8 cellular contexts compared by ENCODE assay signal in the genomic region with DNA sequence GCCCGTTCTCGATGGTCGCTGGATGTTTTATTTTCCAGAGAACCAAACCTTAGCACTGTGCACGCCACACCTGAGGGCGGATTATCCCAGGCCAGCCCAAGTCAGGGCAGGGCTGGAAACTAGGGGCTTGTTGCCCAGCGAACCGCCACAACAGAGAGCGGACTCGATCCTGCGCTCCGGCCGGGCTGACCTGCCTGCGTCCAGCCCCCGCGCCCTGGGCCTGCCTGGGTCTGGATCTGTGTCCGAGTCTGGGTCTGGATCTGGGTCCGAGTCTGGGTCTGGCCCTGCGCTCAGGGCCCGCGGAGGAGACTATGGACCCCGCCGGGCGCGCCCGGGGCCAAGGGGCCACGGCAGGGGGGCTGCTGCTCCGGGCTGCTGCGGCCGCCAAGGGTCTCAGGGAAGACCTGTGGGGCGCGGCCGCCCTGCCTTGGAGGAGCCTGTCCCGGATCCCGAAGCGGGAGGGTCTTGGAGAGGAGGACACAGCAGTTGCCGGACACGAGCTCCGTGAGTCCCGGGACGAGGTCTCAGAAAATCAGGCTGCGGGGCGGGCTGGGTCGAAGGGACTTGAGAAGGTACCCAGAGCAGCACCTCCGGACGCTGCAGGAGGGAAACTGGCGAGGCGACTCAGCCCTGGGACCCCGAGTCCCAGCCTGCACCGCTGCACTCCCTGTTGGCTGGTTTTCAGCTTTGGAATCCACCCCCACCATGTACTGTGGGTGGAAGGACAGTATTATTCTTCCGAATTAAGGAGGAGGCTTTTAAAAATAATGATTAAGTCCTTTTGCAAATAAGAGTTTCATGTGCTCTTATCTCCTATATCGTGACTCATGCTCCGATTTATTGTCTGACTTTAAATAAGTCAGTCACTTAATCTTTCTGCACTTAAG. TPM values are rescaled to one million over a fixed set of nuclear protein-coding genes. Genes with fewer than 3 reads are reported as not detected.
A peak's percentile ranks its signal among the peaks of the same experiment; 100 is the strongest.
DNase-seq lines count a peak whose midpoint lies in the region; ATAC-seq, FAIRE-seq and TF ChIP-seq lines count a peak whose summit lies in the region.

A gene (plus strand): TSS at position 130 of the 887 bp plus-strand sequence. CDS start 182 bp downstream, at position 312.

- no peak for FAIRE-seq in keratinocyte (lab: Jason Lieb, UNC)

- peaks cover 21% of the 10 kb centered on the region for H3K4me1 ChIP-seq in keratinocyte (ENCODE audit: control insufficient read depth, extremely low read depth, insufficient read depth, low read length)
- peaks cover 3 to 9% (median 6%) of the 10 kb centered on the region in 3 donors for H3K4me1 ChIP-seq in skeletal muscle tissue (ENCODE audit: control insufficient read depth in 3 of 3, insufficient read depth in 3 of 3, low read length in 3 of 3)

- ATAC-seq in HG02588 (IDR thresholded peaks at IDR 0.05; ENCODE audit: unreplicated experiment) (no peak), HG03196 (IDR thresholded peaks at IDR 0.05; ENCODE audit: unreplicated experiment) (no peak), GM18861 (IDR thresholded peaks at IDR 0.05; ENCODE audit: unreplicated experiment) (no peak)

- H3K4me1 Mint-ChIP-seq in brain, result peaks cover 23% of the 10 kb centered on the region

- H3K27me3 ChIP-seq in keratinocyte (ENCODE audit: control insufficient read depth, extremely low read depth, insufficient read depth, low read length), result no peaks in the 10 kb centered on the region
- H3K27me3 ChIP-seq in skeletal muscle tissue (ENCODE audit: control insufficient read depth in 3 of 3, insufficient read depth in 3 of 3, low read length in 3 of 3), result peaks cover 0 to 3% (median 0%) of the 10 kb centered on the region in 3 donors

- H2AFZ ChIP-seq in keratinocyte (ENCODE audit: control insufficient read depth, low read length), result peak within 1 kb of the TSS; percentile 76

- H3K4me3 ChIP-seq in keratinocyte (ENCODE audit: control insufficient read depth in 2 of 3, extremely low read depth in 1 of 3, insufficient read depth in 2 of 3, low read depth in 1 of 3, low read length in 3 of 3) (peak within 1 kb of the TSS; percentile 29 to 73 (median 39)), skeletal muscle tissue (ENCODE audit: low read length in 3 of 3) (peak within 1 kb of the TSS; percentile 55 to 79 (median 64))

- TF ChIP-seq CTCF in brain (conservative IDR thresholded peaks at IDR 0.05) (no peak), keratinocyte (optimal IDR thresholded peaks at IDR 0.05 in 1 of 3, IDR thresholded peaks at IDR 0.05 in 1 of 3, conservative IDR thresholded peaks at IDR 0.05 in 1 of 3; ENCODE audit: extremely low read depth in 1 of 3, insufficient read depth in 2 of 3, low read length in 3 of 3) (no peak)

- peaks cover 8% of the 10 kb centered on the region for H3K27me3 Mint-ChIP-seq in brain

- peak within 1 kb of the TSS; percentile 79 to 88 (median 82) for H3K4me3 Mint-ChIP-seq in brain

- no peaks in the 10 kb centered on the region for H3K9me1 ChIP-seq in keratinocyte (ENCODE audit: control insufficient read depth, extremely low read depth, insufficient read depth, low read length)

- dilution Hi-C loops in keratinocyte (cut with MboI; ENCODE audit: extremely low pct_ligation_motif_present, low sequenced_read_pairs), result no loop called here

- no peaks in the 10 kb centered on the region for H3K9me3 Mint-ChIP-seq in brain

- peak within 1 kb of the TSS; percentile 58 for H3K9ac ChIP-seq in keratinocyte (ENCODE audit: control insufficient read depth, extremely low read depth, insufficient read depth, low read length)
- H3K9ac ChIP-seq in skeletal muscle tissue (ENCODE audit: low read depth in 1 of 3, low read length in 3 of 3), result peak within 1 kb of the TSS; percentile 22 to 58 (median 46)

- peak within 1 kb of the TSS; percentile 16 for H3K27ac ChIP-seq in keratinocyte (ENCODE audit: control insufficient read depth, insufficient read depth, low read length)
- H3K27ac ChIP-seq in skeletal muscle tissue (ENCODE audit: low read depth, low read length), result no peak within 1 kb of the TSS

- H3K27ac Mint-ChIP-seq in brain, result peak within 1 kb of the TSS in 4 of 5 experiments; percentile 44 to 82 (median 70)

- no peaks in the 10 kb centered on the region for H4K20me1 ChIP-seq in keratinocyte (ENCODE audit: control insufficient read depth, extremely low read depth, insufficient read depth, low read length)

- H3K36me3 Mint-ChIP-seq in brain, result no peaks in the 10 kb centered on the region

- DNase-seq in stimulated activated CD4-positive, alpha-beta T cell treated with anti-CD3 and anti-CD28 coated beads, Interleukin-15, amount 100 ng/mL, for 24 hours, result peak; percentile 11
- DNase-seq in stimulated activated CD4-positive, alpha-beta T cell treated with anti-CD3 and anti-CD28 coated beads, Interleukin-4, amount 100 ng/mL, for 4 hours, result no peak
- DNase-seq in keratinocyte (ENCODE audit: low read depth, low spot score), result peak; percentile 49

- H3K36me3 ChIP-seq in keratinocyte (ENCODE audit: control insufficient read depth in 2 of 2, extremely low read depth in 1 of 2, insufficient read depth in 2 of 2, low read length in 2 of 2), result no peaks in the 10 kb centered on the region
- no peaks in the 10 kb centered on the region for H3K36me3 ChIP-seq in skeletal muscle tissue (ENCODE audit: control insufficient read depth in 3 of 3, insufficient read depth in 3 of 3, low read length in 3 of 3)

- H3K79me2 ChIP-seq in keratinocyte (ENCODE audit: control insufficient read depth, insufficient read depth, low read length), result no peaks in the 10 kb centered on the region

- H3K9me3 ChIP-seq in keratinocyte (ENCODE audit: control insufficient read depth, low read depth, low read length), result no peaks in the 10 kb centered on the region
- no peaks in the 10 kb centered on the region for H3K9me3 ChIP-seq in skeletal muscle tissue (ENCODE audit: control insufficient read depth in 3 of 3, low read length in 3 of 3)

- H3K4me2 ChIP-seq in keratinocyte (ENCODE audit: control insufficient read depth, extremely low read depth, insufficient read depth, low read depth, low read length), result peak within 1 kb of the TSS; percentile 79

RNA-seq across cellular contexts. Expression of the gene that starts here (rescaled TPM):
- not detected for polyA plus RNA-seq in brain (ENCODE audit: insufficient read depth, low read depth, low replicate concordance)
- 0.27 to 1.4 TPM (median 1.1 TPM) in 3 replicates for polyA plus RNA-seq in keratinocyte
- 1.4 TPM for polyA plus RNA-seq in keratinocyte (2011; ENCODE audit: low read depth)
- polyA plus RNA-seq in keratinocyte (2011; cell fraction: cytosol; rRNA removed), result 0.13 and 0.22 TPM in 2 replicates
- 4.5 and 5.2 TPM in 2 replicates for polyA plus RNA-seq in keratinocyte (2011; cell fraction: nucleus; rRNA removed)
- polyA plus RNA-seq in keratinocyte (2012; ENCODE audit: low replicate concordance), result 0.06 and 1.4 TPM in 2 replicates
- polyA minus RNA-seq in keratinocyte, result 1.8 to 2.3 TPM in 2 of 3 replicates, not detected in the other
- not detected for polyA minus RNA-seq in keratinocyte (2011; cell fraction: cytosol; rRNA and poly(A)+ RNA removed)
- 3.4 and 12.6 TPM in 2 replicates for polyA minus RNA-seq in keratinocyte (2011; cell fraction: nucleus; rRNA and poly(A)+ RNA removed)
- 3.7 TPM for total RNA-seq in skeletal muscle tissue

Comparison
In these comparisons a context has a peak if more than half of its experiments do, and no peak if none do; other contexts are left out.
1. DNase-seq: peak in stimulated activated CD4-positive, alpha-beta T cell treated with anti-CD3 and anti-CD28 coated beads, Interleukin-15, amount 100 ng/mL, for 24 hours (single experiment) and keratinocyte (single experiment); none in stimulated activated CD4-positive, alpha-beta T cell treated with anti-CD3 and anti-CD28 coated beads, Interleukin-4, amount 100 ng/mL, for 4 hours (0 of 2).